9 cellular contexts compared by ENCODE assay signal in genomic region chr11:116312560-116313340, GRCh38.
DNase-seq lines count a peak whose midpoint lies in the region; ATAC-seq, FAIRE-seq and TF ChIP-seq lines count a peak whose summit lies in the region.
"Had no signal": no experiment of that assay in that cellular context is flagged by ENCODE, and none has a peak within 500 bp of the region (broad histone marks: within the 10 kb centered on the region; RNA-seq: fewer than 3 reads in every experiment).

No MANE protein-coding gene starts in this region.

- H3K36me3 Mint-ChIP-seq in activated T-cell treated with anti-CD3 and anti-CD28 coated beads, Interleukin-2, amount 50 U/mL, for 4 hours (ENCODE audit: insufficient read depth) = no peaks in the 10 kb centered on the region
- H3K36me3 Mint-ChIP-seq in activated CD8-positive, alpha-beta T cell treated with anti-CD3 and anti-CD28 coated beads, Interleukin-2, amount 10 ng/mL, durations not matched to agents 7 days and 5 days (ENCODE audit: low read depth) = no peaks in the 10 kb centered on the region

- intact Hi-C loops in heart left ventricle (cut with DNase I) = no loop called here

- peak; percentile 38 for DNase-seq in LoVo (ENCODE audit: low spot score)
- peak; percentile 36 to 40 for DNase-seq in SJCRH30
- DNase-seq in heart left ventricle = peak; percentile 84 to 92 (median 89)
- peak; percentile 57 for DNase-seq in small intestine
- DNase-seq in activated T-cell treated with anti-CD3 and anti-CD28 coated beads, Interleukin-2, amount 50 U/mL, for 4 hours = no peak
- no peak for DNase-seq in AG20443 (ENCODE audit: low spot score)
- DNase-seq in activated CD8-positive, alpha-beta T cell treated with anti-CD3 and anti-CD28 coated beads, Interleukin-2, amount 10 ng/mL, durations not matched to agents 7 days and 5 days = no peak

- ATAC-seq in heart left ventricle = peak; percentile 90 to 98 (median 96)
- no peak for ATAC-seq in activated T-cell treated with anti-CD3 and anti-CD28 coated beads, Interleukin-2, amount 50 U/mL, for 4 hours
- no peak for ATAC-seq in GM18498 (IDR thresholded peaks at IDR 0.05; ENCODE audit: unreplicated experiment)
- ATAC-seq in activated CD8-positive, alpha-beta T cell treated with anti-CD3 and anti-CD28 coated beads, Interleukin-2, amount 10 ng/mL, durations not matched to agents 7 days and 5 days = no peak

- H3K4me1 ChIP-seq in SJCRH30 = no peaks in the 10 kb centered on the region
- H3K4me1 ChIP-seq in heart left ventricle = peaks cover 0 to 19% (median 12%) of the 10 kb centered on the region in 12 donors
- no peaks in the 10 kb centered on the region for H3K4me1 ChIP-seq in small intestine (ENCODE audit: control insufficient read depth in 2 of 2, insufficient read depth in 1 of 2, low read depth in 1 of 2, low read length in 1 of 2)

- H3K27ac Mint-ChIP-seq in activated CD8-positive, alpha-beta T cell treated with anti-CD3 and anti-CD28 coated beads, Interleukin-2, amount 10 ng/mL, durations not matched to agents 7 days and 5 days = no peak overlapping the region

- H3K4me3 ChIP-seq in SJCRH30 = no peak overlapping the region
- peak overlapping the region in 4 of 12 donors; percentile 1 to 33 (median 10) for H3K4me3 ChIP-seq in heart left ventricle
- no peak overlapping the region for H3K4me3 ChIP-seq in small intestine (ENCODE audit: low read depth in 1 of 2, low read length in 2 of 2)

- H3K4me1 Mint-ChIP-seq in activated T-cell treated with anti-CD3 and anti-CD28 coated beads, Interleukin-2, amount 50 U/mL, for 4 hours (ENCODE audit: low read depth) = no peaks in the 10 kb centered on the region
- no peaks in the 10 kb centered on the region for H3K4me1 Mint-ChIP-seq in activated CD8-positive, alpha-beta T cell treated with anti-CD3 and anti-CD28 coated beads, Interleukin-2, amount 10 ng/mL, durations not matched to agents 7 days and 5 days (ENCODE audit: low read depth)

- FAIRE-seq in small intestine (lab: Jason Lieb, UNC) = no peak
- FAIRE-seq: islet of Langerhans had no signal

- H3K27ac ChIP-seq in SJCRH30 (no peak overlapping the region), heart left ventricle (no peak overlapping the region), small intestine (ENCODE audit: low read depth in 1 of 2, low read length in 1 of 2) (no peak overlapping the region)

- H3K9me3 Mint-ChIP-seq in activated T-cell treated with anti-CD3 and anti-CD28 coated beads, Interleukin-2, amount 50 U/mL, for 4 hours = no peaks in the 10 kb centered on the region
- no peaks in the 10 kb centered on the region for H3K9me3 Mint-ChIP-seq in activated CD8-positive, alpha-beta T cell treated with anti-CD3 and anti-CD28 coated beads, Interleukin-2, amount 10 ng/mL, durations not matched to agents 7 days and 5 days (ENCODE audit: insufficient read depth)

- H3K27me3 ChIP-seq in SJCRH30 = no peaks in the 10 kb centered on the region
- peaks cover 0 to 4% (median 0%) of the 10 kb centered on the region in 9 donors for H3K27me3 ChIP-seq in heart left ventricle
- no peaks in the 10 kb centered on the region for H3K27me3 ChIP-seq in small intestine (ENCODE audit: control insufficient read depth in 2 of 2, insufficient read depth in 2 of 2, low read length in 2 of 2)

- no peak for TF ChIP-seq POLR2A in heart left ventricle (IDR thresholded peaks at IDR 0.05)

- no peak for TF ChIP-seq CTCF in heart left ventricle (IDR thresholded peaks at IDR 0.05)

- peaks cover 23% of the 10 kb centered on the region for H3K27me3 Mint-ChIP-seq in activated T-cell treated with anti-CD3 and anti-CD28 coated beads, Interleukin-2, amount 50 U/mL, for 4 hours (ENCODE audit: low read depth)
- H3K27me3 Mint-ChIP-seq in activated CD8-positive, alpha-beta T cell treated with anti-CD3 and anti-CD28 coated beads, Interleukin-2, amount 10 ng/mL, durations not matched to agents 7 days and 5 days (ENCODE audit: low read depth) = no peaks in the 10 kb centered on the region

- POLR2A ChIA-PET in activated CD8-positive, alpha-beta T cell treated with anti-CD3 and anti-CD28 coated beads, Interleukin-2, amount 10 ng/mL, durations not matched to agents 7 days and 5 days (lab: Charles Lee) = no interaction called here

- H3K9me3 ChIP-seq in SJCRH30 (replicated peaks) (no peaks in the 10 kb centered on the region), heart left ventricle (no peaks in the 10 kb centered on the region), small intestine (ENCODE audit: control insufficient read depth, low read depth) (no peaks in the 10 kb centered on the region)

- no peak overlapping the region for H3K4me3 Mint-ChIP-seq in activated T-cell treated with anti-CD3 and anti-CD28 coated beads, Interleukin-2, amount 50 U/mL, for 4 hours
- H3K4me3 Mint-ChIP-seq in activated CD8-positive, alpha-beta T cell treated with anti-CD3 and anti-CD28 coated beads, Interleukin-2, amount 10 ng/mL, durations not matched to agents 7 days and 5 days = no peak overlapping the region

- 18 to 29% (median 22%) methylated on average over 12 to 13 of the region's 13 CpGs for WGBS in heart left ventricle, 4 donors
- WGBS in small intestine, 3 donors = 11 to 29% (median 20%) methylated on average over 13 of the region's 13 CpGs

- CTCF ChIA-PET in activated CD8-positive, alpha-beta T cell treated with anti-CD3 and anti-CD28 coated beads, Interleukin-2, amount 10 ng/mL, durations not matched to agents 7 days and 5 days (lab: Charles Lee) = no interaction called here

- H3K36me3 ChIP-seq in SJCRH30 (no peaks in the 10 kb centered on the region), heart left ventricle (no peaks in the 10 kb centered on the region), small intestine (ENCODE audit: control insufficient read depth in 2 of 2, insufficient read depth in 2 of 2, low read length in 2 of 2) (no peaks in the 10 kb centered on the region)

Comparison
In these comparisons a context has a peak if more than half of its experiments do, and no peak if none do; other contexts are left out.
1. DNase-seq: peak in LoVo (single experiment), SJCRH30 (2 of 2), heart left ventricle (5 of 5) and small intestine (single experiment); none in activated T-cell treated with anti-CD3 and anti-CD28 coated beads, Interleukin-2, amount 50 U/mL, for 4 hours (single experiment), AG20443 (single experiment) and activated CD8-positive, alpha-beta T cell treated with anti-CD3 and anti-CD28 coated beads, Interleukin-2, amount 10 ng/mL, durations not matched to agents 7 days and 5 days (single experiment).
2. ATAC-seq: peak in heart left ventricle (4 of 4); none in activated T-cell treated with anti-CD3 and anti-CD28 coated beads, Interleukin-2, amount 50 U/mL, for 4 hours (0 of 2), GM18498 (single experiment) and activated CD8-positive, alpha-beta T cell treated with anti-CD3 and anti-CD28 coated beads, Interleukin-2, amount 10 ng/mL, durations not matched to agents 7 days and 5 days (single experiment).